ENCODE assay signal across 4 cellular contexts in the genomic region with DNA sequence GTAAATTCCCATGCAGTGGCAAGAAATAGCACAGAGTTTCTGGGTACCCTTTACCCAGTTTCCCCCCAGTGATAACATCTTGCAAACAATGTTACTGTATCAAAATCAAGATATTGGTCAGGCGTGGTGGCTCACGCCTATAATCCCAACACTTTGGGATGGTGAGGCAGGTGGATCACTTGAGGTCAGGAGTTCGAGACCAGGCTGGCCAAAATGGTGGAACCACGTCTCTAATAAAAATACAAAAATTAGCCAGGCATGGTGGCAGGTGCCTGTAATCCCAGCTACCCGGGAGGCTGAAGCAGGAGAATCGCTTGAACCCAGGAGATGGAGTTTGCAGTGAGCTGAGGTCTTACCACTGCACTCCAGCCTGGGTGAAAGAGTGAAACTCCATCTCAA. TPM values are rescaled to one million over a fixed set of nuclear protein-coding genes. Genes with fewer than 3 reads are reported as not detected.
"Had no signal": no experiment of that assay in that cellular context is flagged by ENCODE, and none has a peak within 500 bp of the region (broad histone marks: within the 10 kb centered on the region; RNA-seq: fewer than 3 reads in every experiment).

No MANE protein-coding gene starts in this region.

RNA-seq across cellular contexts. Expression of a gene that starts 11.3 kb away (rescaled TPM):
- total RNA-seq: M059J, PC-3, SJSA1 had no signal

RNA-seq across cellular contexts. Expression of a gene that starts 57.0 kb away (rescaled TPM):
- total RNA-seq: cardiac septum, M059J, SJSA1 had no signal
